In genomic region chr20:46362931-46363872, GRCh38 we compare ENCODE assay signal across 8 cellular contexts. TPM values are rescaled to one million over a fixed set of nuclear protein-coding genes. Genes with fewer than 3 reads are reported as not detected.
A peak's percentile ranks its signal among the peaks of the same experiment; 100 is the strongest.
DNase-seq lines count a peak whose midpoint lies in the region; ATAC-seq and TF ChIP-seq lines count a peak whose summit lies in the region.

No MANE protein-coding gene starts in this region.

- intact Hi-C loops in activated CD4-positive, alpha-beta T cell treated with anti-CD3 and anti-CD28 coated beads, Interleukin-2, amount 10 ng/mL, durations not matched to agents 24 days and 14 days (cut with micrococcal nuclease): no loop called here
- intact Hi-C loops in natural killer cell (cut with micrococcal nuclease): loop anchor here (1.0 kb wide), 1 partner anchor 43 kb away; the partner anchor contains the start of gene ELMO2

- no peak for DNase-seq in activated CD4-positive, alpha-beta T cell treated with anti-CD3 and anti-CD28 coated beads, Interleukin-2, amount 10 ng/mL, durations not matched to agents 24 days and 14 days
- DNase-seq in activated CD4-positive, alpha-beta T cell treated with anti-CD3 and anti-CD28 coated beads for 48 hours: no peak
- DNase-seq in cardiac fibroblast (ENCODE audit: low read depth in 2 of 2) (no peak), natural killer cell (no peak), kidney tubule cell (ENCODE audit: low spot score) (no peak), iPS-NIHi11 (ENCODE audit: low spot score) (no peak)
- DNase-seq in effector CD8-positive, alpha-beta T cell (lab: John Stamatoyannopoulos, UW): no peak

- peak overlapping the region; percentile 80 for H3K27ac Mint-ChIP-seq in activated CD4-positive, alpha-beta T cell treated with anti-CD3 and anti-CD28 coated beads, Interleukin-2, amount 10 ng/mL, durations not matched to agents 24 days and 14 days
- H3K27ac Mint-ChIP-seq in IgD-negative memory B cell: peak overlapping the region; percentile 75 to 97 (median 92)
- peak overlapping the region; percentile 86 to 92 for H3K27ac Mint-ChIP-seq in natural killer cell

- no peaks in the 10 kb centered on the region for H3K27me3 Mint-ChIP-seq in activated CD4-positive, alpha-beta T cell treated with anti-CD3 and anti-CD28 coated beads, Interleukin-2, amount 10 ng/mL, durations not matched to agents 24 days and 14 days
- no peaks in the 10 kb centered on the region for H3K27me3 Mint-ChIP-seq in IgD-negative memory B cell
- no peaks in the 10 kb centered on the region for H3K27me3 Mint-ChIP-seq in natural killer cell (ENCODE audit: low read depth in 2 of 2)

- peaks cover 49% of the 10 kb centered on the region for H3K36me3 Mint-ChIP-seq in activated CD4-positive, alpha-beta T cell treated with anti-CD3 and anti-CD28 coated beads, Interleukin-2, amount 10 ng/mL, durations not matched to agents 24 days and 14 days (ENCODE audit: low read depth)
- peaks cover 7% of the 10 kb centered on the region for H3K36me3 Mint-ChIP-seq in IgD-negative memory B cell
- no peaks in the 10 kb centered on the region for H3K36me3 Mint-ChIP-seq in natural killer cell

- peaks cover 63% of the 10 kb centered on the region for H3K4me1 Mint-ChIP-seq in activated CD4-positive, alpha-beta T cell treated with anti-CD3 and anti-CD28 coated beads, Interleukin-2, amount 10 ng/mL, durations not matched to agents 24 days and 14 days
- H3K4me1 Mint-ChIP-seq in IgD-negative memory B cell: peaks cover 43 to 54% (median 51%) of the 10 kb centered on the region in 3 donors
- peaks cover 53 to 56% of the 10 kb centered on the region in 2 donors for H3K4me1 Mint-ChIP-seq in natural killer cell

- peak overlapping the region; percentile 96 to 100 for H3K4me3 ChIP-seq in cardiac fibroblast (replicated peaks in 1 of 2; ENCODE audit: low read depth in 2 of 2, low read length in 2 of 2)

- peak overlapping the region; percentile 93 for H3K4me3 Mint-ChIP-seq in activated CD4-positive, alpha-beta T cell treated with anti-CD3 and anti-CD28 coated beads, Interleukin-2, amount 10 ng/mL, durations not matched to agents 24 days and 14 days
- H3K4me3 Mint-ChIP-seq in IgD-negative memory B cell (peak overlapping the region; percentile 92 to 100 (median 95)), natural killer cell (peak overlapping the region; percentile 92)

- no peaks in the 10 kb centered on the region for H3K9me3 Mint-ChIP-seq in activated CD4-positive, alpha-beta T cell treated with anti-CD3 and anti-CD28 coated beads, Interleukin-2, amount 10 ng/mL, durations not matched to agents 24 days and 14 days
- no peaks in the 10 kb centered on the region for H3K9me3 Mint-ChIP-seq in IgD-negative memory B cell
- H3K9me3 Mint-ChIP-seq in natural killer cell: no peaks in the 10 kb centered on the region

- TF ChIP-seq CTCF in cardiac fibroblast (IDR thresholded peaks at IDR 0.05; ENCODE audit: low read depth, low read length) (no peak), natural killer cell (IDR thresholded peaks at IDR 0.05) (no peak)

- ATAC-seq in natural killer cell: no peak

RNA-seq across cellular contexts. Expression of gene ELMO2, which starts 43.2 kb away (rescaled TPM):
- 64.5 and 66.4 TPM in 2 replicates for total RNA-seq in activated CD4-positive, alpha-beta T cell treated with anti-CD3 and anti-CD28 coated beads, Interleukin-2, amount 10 ng/mL, durations not matched to agents 24 days and 14 days
- 29.1 TPM for polyA plus RNA-seq in IgD-negative memory B cell
- 100 to 1,000 TPM; 108 to 156 (median 142) TPM for total RNA-seq in natural killer cell

RNA-seq across cellular contexts. Expression of gene CDH22, which starts 54.9 kb away (rescaled TPM):
- total RNA-seq in activated CD4-positive, alpha-beta T cell treated with anti-CD3 and anti-CD28 coated beads, Interleukin-2, amount 10 ng/mL, durations not matched to agents 24 days and 14 days: not detected in 2 replicates
- polyA plus RNA-seq in IgD-negative memory B cell: not detected
- not detected for total RNA-seq in natural killer cell
